ENCODE assay signal across 8 cellular contexts in genomic region chr16:70430667-70431536, GRCh38. TPM values are rescaled to one million over a fixed set of nuclear protein-coding genes. Genes with fewer than 3 reads are reported as not detected.
DNase-seq lines count a peak whose midpoint lies in the region; ATAC-seq and TF ChIP-seq lines count a peak whose summit lies in the region.

No MANE protein-coding gene starts in this region.

- H3K4me3 Mint-ChIP-seq in Caco-2 (ENCODE audit: unreplicated experiment) (peak overlapping the region; percentile 50), endodermal cell (peak overlapping the region; percentile 34)

- no peak overlapping the region for H3K4me3 ChIP-seq in Caco-2 (ENCODE audit: low read depth, low read length)
- no peak overlapping the region for H3K4me3 ChIP-seq in endodermal cell (ENCODE audit: low read length)
- no peak overlapping the region for H3K4me3 ChIP-seq in gastrocnemius medialis
- H3K4me3 ChIP-seq in ovary: no peak overlapping the region

- intact Hi-C loops in Caco-2 (cut with micrococcal nuclease; ENCODE audit: unreplicated experiment) (no loop called here), gastrocnemius medialis (cut with DNase I; ENCODE audit: low total_unique reads) (no loop called here), ovary (cut with DNase I) (no loop called here)

- peak; percentile 37 for ATAC-seq in GM21390 (IDR thresholded peaks at IDR 0.05; ENCODE audit: unreplicated experiment)
- no peak for ATAC-seq in gastrocnemius medialis
- ATAC-seq in omental fat pad (ENCODE audit: low FRiP score): no peak

- H3K27ac Mint-ChIP-seq in Caco-2 (ENCODE audit: unreplicated experiment) (peak overlapping the region; percentile 98), endodermal cell (peak overlapping the region; percentile 92)

- H3K27me3 Mint-ChIP-seq in Caco-2 (ENCODE audit: insufficient read depth, unreplicated experiment) (no peaks in the 10 kb centered on the region), endodermal cell (ENCODE audit: insufficient read depth) (no peaks in the 10 kb centered on the region)

- H3K27me3 ChIP-seq in Caco-2 (replicated peaks; ENCODE audit: control insufficient read depth, insufficient read depth, low read length): no peaks in the 10 kb centered on the region
- no peaks in the 10 kb centered on the region for H3K27me3 ChIP-seq in endodermal cell (ENCODE audit: control insufficient read depth, insufficient read depth, low read length, poor library complexity, severe bottlenecking)
- H3K27me3 ChIP-seq in gastrocnemius medialis: no peaks in the 10 kb centered on the region
- H3K27me3 ChIP-seq in ovary: no peaks in the 10 kb centered on the region

- H3K36me3 ChIP-seq in Caco-2 (ENCODE audit: control insufficient read depth, insufficient read depth, low read length) (no peaks in the 10 kb centered on the region; the same call in none of the 2 replicates), endodermal cell (ENCODE audit: control insufficient read depth, insufficient read depth, low read length) (peaks cover 26% of the 10 kb centered on the region), gastrocnemius medialis (no peaks in the 10 kb centered on the region), ovary (no peaks in the 10 kb centered on the region)

- no peak for TF ChIP-seq CTCF in Caco-2 (IDR thresholded peaks at IDR 0.05; ENCODE audit: insufficient read depth in 1 of 2, low read depth in 1 of 2, low read length in 1 of 2, severe bottlenecking in 1 of 2, unreplicated experiment in 1 of 2)
- TF ChIP-seq CTCF in endodermal cell (conservative IDR thresholded peaks at IDR 0.05): no peak
- TF ChIP-seq CTCF in gastrocnemius medialis (IDR thresholded peaks at IDR 0.05 in 4 of 5, conservative IDR thresholded peaks at IDR 0.05 in 1 of 5): no peak
- no peak for TF ChIP-seq CTCF in omental fat pad (IDR thresholded peaks at IDR 0.05)
- no peak for TF ChIP-seq CTCF in ovary (IDR thresholded peaks at IDR 0.05)

- CTCF ChIA-PET in Caco-2 (lab: Charles Lee): no interaction called here

- TF ChIP-seq POLR2A in gastrocnemius medialis (IDR thresholded peaks at IDR 0.05): no peak
- TF ChIP-seq POLR2A in ovary (IDR thresholded peaks at IDR 0.05): no peak

- POLR2A ChIA-PET in Caco-2 (lab: Charles Lee): no interaction called here

- H3K4me1 ChIP-seq in Caco-2: peaks cover 56% of the 10 kb centered on the region
- H3K4me1 ChIP-seq in endodermal cell (ENCODE audit: control insufficient read depth, insufficient read depth, low read length): peaks cover 39% of the 10 kb centered on the region
- peaks cover 85% of the 10 kb centered on the region in 2 donors for H3K4me1 ChIP-seq in gastrocnemius medialis
- H3K4me1 ChIP-seq in ovary (ENCODE audit: insufficient read depth): peaks cover 46% of the 10 kb centered on the region

- H3K4me1 Mint-ChIP-seq in Caco-2 (ENCODE audit: low read depth, unreplicated experiment) (peaks cover 52% of the 10 kb centered on the region), endodermal cell (peaks cover 63% of the 10 kb centered on the region)

- 21 to 41% methylated on average over 5 to 10 of the region's 11 CpGs for WGBS in endodermal cell (ENCODE audit: insufficient coverage in 1 of 2, insufficient read length in 1 of 2), 2 experiments
- WGBS in ovary, 3 donors: 57 to 64% (median 62%) methylated on average over 11 of the region's 11 CpGs

- no TSS peak for BruUV-seq in Caco-2 (replicated peaks; lab: Mats Ljungman, UMichigan)

- no peaks in the 10 kb centered on the region for H3K9me3 Mint-ChIP-seq in Caco-2 (ENCODE audit: unreplicated experiment)
- H3K9me3 Mint-ChIP-seq in endodermal cell: no peaks in the 10 kb centered on the region

- no peak for TF ChIP-seq EP300 in ovary (IDR thresholded peaks at IDR 0.05)

- H3K36me3 Mint-ChIP-seq in Caco-2 (ENCODE audit: insufficient read depth, unreplicated experiment) (peaks cover 35% of the 10 kb centered on the region), endodermal cell (ENCODE audit: low read depth) (peaks cover 23% of the 10 kb centered on the region)

- peak overlapping the region; percentile 33 for H3K9ac ChIP-seq in endodermal cell (ENCODE audit: extremely low read depth, low read length, poor library complexity, severe bottlenecking)

- H3K27ac ChIP-seq in endodermal cell (ENCODE audit: low read depth, low read length) (peak overlapping the region; percentile 85), gastrocnemius medialis (peak overlapping the region; percentile 88 to 95 (median 93)), ovary (peak overlapping the region in 1 of 2 donors; percentile 26)

- in situ Hi-C loops in gastrocnemius medialis (cut with MboI; ENCODE audit: low sequenced_read_pairs in 4 of 4): no loop called here

- peak; percentile 74 to 80 for DNase-seq in Caco-2
- peak in 47 of 76 experiments; percentile 9 to 72 (median 46) for DNase-seq in HUDEP-2 (lab: John Stamatoyannopoulos, UW; ENCODE audit: unreplicated experiment in 76 of 76)
- DNase-seq in activated CD4-positive, alpha-beta T cell treated with anti-CD3 and anti-CD28 coated beads for 4 hours: peak; percentile 74 to 79
- peak; percentile 79 for DNase-seq in endodermal cell
- no peak for DNase-seq in gastrocnemius medialis
- DNase-seq in omental fat pad (ENCODE audit: low spot score): no peak
- DNase-seq in ovary: no peak

- H3K9me3 ChIP-seq in Caco-2: no peaks in the 10 kb centered on the region
- no peaks in the 10 kb centered on the region for H3K9me3 ChIP-seq in endodermal cell (ENCODE audit: control insufficient read depth, low read length)
- no peaks in the 10 kb centered on the region for H3K9me3 ChIP-seq in gastrocnemius medialis
- no peaks in the 10 kb centered on the region for H3K9me3 ChIP-seq in ovary

RNA-seq across cellular contexts. Expression of gene ST3GAL2, which starts 8.0 kb away (rescaled TPM):
- 30.3 and 31.1 TPM in 2 replicates for total RNA-seq in Caco-2 (2022)
- 10 to 100 TPM; 56.4 to 57.8 TPM for total RNA-seq in endodermal cell
- 28.0 TPM for polyA plus RNA-seq in endodermal cell (2013, experiment 1 of 2)
- polyA plus RNA-seq in endodermal cell (2013, experiment 2 of 2): 30.2 TPM
- 10 to 100 TPM; 12.8 to 27.7 (median 22.1) TPM for total RNA-seq in gastrocnemius medialis
- total RNA-seq in omental fat pad: 10 to 100 TPM in 3 of 4 donors, 1 to 10 TPM in 1; 9.6 to 31.7 (median 17.8) TPM
- total RNA-seq in ovary: 10 to 100 TPM; 12.3 to 49.7 (median 25.0) TPM
- 10 to 100 TPM in 1 of 2 donors, 1 to 10 TPM in 1; 6.2 to 13.4 TPM for polyA plus RNA-seq in ovary

RNA-seq across cellular contexts. Expression of gene FCSK, which starts 23.5 kb away (rescaled TPM):
- 25.5 and 27.9 TPM in 2 replicates for total RNA-seq in Caco-2 (2022)
- total RNA-seq in endodermal cell: 10 to 100 TPM; 18.7 to 19.5 TPM
- polyA plus RNA-seq in endodermal cell (2013, experiment 1 of 2): 9.3 TPM
- 10.7 TPM for polyA plus RNA-seq in endodermal cell (2013, experiment 2 of 2)
- 10 to 100 TPM in 2 of 4 donors, 1 to 10 TPM in 2; 8.0 to 13.5 (median 11.1) TPM for total RNA-seq in gastrocnemius medialis
- 10 to 100 TPM in 3 of 4 donors, 1 to 10 TPM in 1; 7.3 to 17.3 (median 12.8) TPM for total RNA-seq in omental fat pad
- total RNA-seq in ovary: 10 to 100 TPM; 15.0 to 29.4 (median 20.4) TPM
- 10 to 100 TPM in 1 of 2 donors, 1 to 10 TPM in 1; 5.1 to 11.8 TPM for polyA plus RNA-seq in ovary

Comparison
In these comparisons a context has a peak if more than half of its experiments do, and no peak if none do; other contexts are left out.
1. DNase-seq: peak in Caco-2 (2 of 2), HUDEP-2 (47 of 76), activated CD4-positive, alpha-beta T cell treated with anti-CD3 and anti-CD28 coated beads for 4 hours (2 of 2) and endodermal cell (single experiment); none in gastrocnemius medialis (0 of 2), omental fat pad (single experiment) and ovary (0 of 5).